In genomic region chr6:68122032-68122431, GRCh38 we compare ENCODE assay signal across 8 cellular contexts.
"Had no signal": no experiment of that assay in that cellular context is flagged by ENCODE, and none has a peak within 500 bp of the region (broad histone marks: within the 10 kb centered on the region; RNA-seq: fewer than 3 reads in every experiment).

No MANE protein-coding gene starts in this region.

- H3K9me3 ChIP-seq: HAP-1 had no signal

- H3K9ac ChIP-seq: KMS-11 had no signal

- H3K4me2 ChIP-seq: KMS-11 had no signal

- H3K36me3 ChIP-seq: HAP-1 had no signal

- ATAC-seq: HCT116 had no signal

- DNase-seq: GOT3, H7, IMR-90, Karpas-422 had no signal

- H3K4me1 ChIP-seq: HAP-1 had no signal

- H3K4me3 ChIP-seq: HAP-1 had no signal

- FAIRE-seq: HTR-8/SVneo had no signal

- H3K27ac ChIP-seq: KMS-11 had no signal
